10 cellular contexts compared by ENCODE assay signal in genomic region chr12:66241061-66242043, GRCh38. TPM values are rescaled to one million over a fixed set of nuclear protein-coding genes. Genes with fewer than 3 reads are reported as not detected.
A peak's percentile ranks its signal among the peaks of the same experiment; 100 is the strongest.
DNase-seq lines count a peak whose midpoint lies in the region; ATAC-seq and TF ChIP-seq lines count a peak whose summit lies in the region.
"Had no signal": no experiment of that assay in that cellular context is flagged by ENCODE, and none has a peak within 500 bp of the region (broad histone marks: within the 10 kb centered on the region; RNA-seq: fewer than 3 reads in every experiment).

No MANE protein-coding gene starts in this region.

- H3K36me3 Mint-ChIP-seq in osteocyte (ENCODE audit: unreplicated experiment) = no peaks in the 10 kb centered on the region

- no peak overlapping the region for H3K4me3 ChIP-seq in epithelial cell of esophagus (ENCODE audit: low read length)

- TF ChIP-seq CTCF in epithelial cell of esophagus (IDR thresholded peaks at IDR 0.05; ENCODE audit: insufficient read depth, low read depth, low read length, missing control alignments) (no peak), osteocyte (IDR thresholded peaks at IDR 0.05) (no peak)

- ATAC-seq in GM21526 (IDR thresholded peaks at IDR 0.05; ENCODE audit: low FRiP score, unreplicated experiment) = no peak

- no peak for TF ChIP-seq POLR2A in erythroblast (IDR thresholded peaks at IDR 0.05; ENCODE audit: low read length)

- H3K27me3 Mint-ChIP-seq in osteocyte (ENCODE audit: unreplicated experiment) = peaks cover 29% of the 10 kb centered on the region

- peak; percentile 94 for DNase-seq in GF-D8 (lab: John Stamatoyannopoulos, UW)
- DNase-seq in NOMO-1 (lab: John Stamatoyannopoulos, UW; ENCODE audit: unreplicated experiment in 2 of 2) = peak; percentile 83 to 99
- DNase-seq in epithelial cell of esophagus (ENCODE audit: low read depth) = peak; percentile 60
- peak; percentile 85 for DNase-seq in non-pigmented ciliary epithelial cell (ENCODE audit: low read depth)
- DNase-seq in osteocyte (ENCODE audit: extremely low spot score, unreplicated experiment) = no peak
- no peak for DNase-seq in activated CD4-positive, alpha-beta T cell treated with anti-CD3 and anti-CD28 coated beads, Interleukin-2, amount 50 U/mL, for 48 hours
- DNase-seq in erythroblast (lab: John Stamatoyannopoulos, UW) = no peak
- DNase-seq: activated T-cell treated with anti-CD3 and anti-CD28 coated beads, Interleukin-2, amount 50 U/mL, for 1 hour; NCI-H1417 had no signal

- H3K4me3 Mint-ChIP-seq in osteocyte (ENCODE audit: unreplicated experiment) = no peak overlapping the region

- H3K9me3 Mint-ChIP-seq in osteocyte (ENCODE audit: unreplicated experiment) = no peaks in the 10 kb centered on the region

- H3K4me1 Mint-ChIP-seq in osteocyte (ENCODE audit: unreplicated experiment) = peaks cover 2% of the 10 kb centered on the region

- no peak overlapping the region for H3K27ac Mint-ChIP-seq in osteocyte (ENCODE audit: unreplicated experiment)

RNA-seq across cellular contexts. Expression of gene IRAK3, which starts 52.3 kb away (rescaled TPM):
- total RNA-seq in osteocyte = 0.21 and 0.32 TPM in 2 replicates

Comparison
In these comparisons a context has a peak if more than half of its experiments do, and no peak if none do; other contexts are left out.
1. DNase-seq: peak in GF-D8 (single experiment), NOMO-1 (2 of 2), epithelial cell of esophagus (single experiment) and non-pigmented ciliary epithelial cell (single experiment); none in osteocyte (single experiment), activated CD4-positive, alpha-beta T cell treated with anti-CD3 and anti-CD28 coated beads, Interleukin-2, amount 50 U/mL, for 48 hours (0 of 2) and erythroblast (0 of 2).